Comparison of ENCODE assay signal across 20 cellular contexts in the genomic region with DNA sequence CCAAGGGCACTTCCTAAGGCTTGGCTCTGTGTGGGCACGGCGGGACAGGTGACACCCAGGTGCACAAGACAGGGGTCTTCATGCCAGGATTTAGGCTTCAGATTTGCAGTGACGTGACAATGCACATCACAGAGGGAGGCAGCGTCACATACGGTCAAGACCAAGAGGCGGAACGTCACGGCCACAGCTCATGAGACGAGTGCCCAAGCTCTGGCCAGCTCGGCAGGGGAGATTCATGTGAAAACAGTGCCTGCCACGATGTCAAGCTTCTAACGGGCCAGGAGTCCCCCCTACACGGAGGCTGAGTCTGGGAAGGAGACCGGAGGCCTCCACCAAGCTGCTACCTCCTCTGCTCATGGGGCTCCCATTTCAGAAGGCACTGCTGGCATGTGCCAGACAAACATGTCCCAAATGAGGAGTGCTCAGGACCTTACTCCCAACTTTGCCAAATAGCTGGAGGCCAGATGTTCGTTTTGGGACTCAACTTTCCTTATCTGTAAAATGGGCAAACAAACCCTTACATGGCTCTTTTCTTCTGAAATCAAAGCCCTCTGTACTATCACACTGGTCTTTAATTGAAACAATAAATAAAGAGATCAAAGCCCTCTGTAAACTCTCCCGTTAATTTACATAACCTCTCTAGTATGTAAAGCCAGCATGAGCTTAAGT. TPM values are rescaled to one million over a fixed set of nuclear protein-coding genes. Genes with fewer than 3 reads are reported as not detected.
DNase-seq lines count a peak whose midpoint lies in the region; ATAC-seq, FAIRE-seq and TF ChIP-seq lines count a peak whose summit lies in the region.
"Had no signal": no experiment of that assay in that cellular context is flagged by ENCODE, and none has a peak within 500 bp of the region (broad histone marks: within the 10 kb centered on the region; RNA-seq: fewer than 3 reads in every experiment).

No MANE protein-coding gene starts in this region.

- H4K12ac ChIP-seq in trophoblast cell (ENCODE audit: low read depth, low read length) = no peak overlapping the region

- FAIRE-seq in H1 (lab: Jason Lieb, UNC) = no peak
- FAIRE-seq: A549, GM19239 had no signal

- ATAC-seq in lower lobe of right lung = no peak
- ATAC-seq in aorta (ENCODE audit: low FRiP score) = no peak
- no peak for ATAC-seq in GM21529 (IDR thresholded peaks at IDR 0.05; ENCODE audit: unreplicated experiment)
- ATAC-seq: A549 had no signal

- H2BK12ac ChIP-seq in H1 (ENCODE audit: low read depth, low read length) (no peak overlapping the region), trophoblast cell (ENCODE audit: low read length) (no peak overlapping the region)

- H2BK120ac ChIP-seq in H1 (replicated peaks; ENCODE audit: low read depth, low read length) (no peak overlapping the region), trophoblast cell (ENCODE audit: insufficient read depth, low read length, poor library complexity) (no peak overlapping the region)

- H3K4me3 ChIP-seq in H1 (ENCODE audit: extremely low read depth in 1 of 4, insufficient read depth in 2 of 4, low read depth in 3 of 4, low read length in 4 of 4) (no peak overlapping the region), lower lobe of right lung (no peak overlapping the region), trophoblast cell (ENCODE audit: low read depth, low read length) (peak overlapping the region; percentile 59), aorta (ENCODE audit: low read length in 2 of 2) (no peak overlapping the region), foreskin fibroblast (ENCODE audit: low read depth in 1 of 2, low read length in 2 of 2) (no peak overlapping the region)
- H3K4me3 ChIP-seq: A549 had no signal

- H3K18ac ChIP-seq in H1 (ENCODE audit: extremely low read depth, low read length) = no peak overlapping the region
- peak overlapping the region; percentile 46 for H3K18ac ChIP-seq in trophoblast cell (ENCODE audit: low read length)

- H3K23me2 ChIP-seq in H1 (ENCODE audit: low read depth, low read length) = no peaks in the 10 kb centered on the region

- H2AK5ac ChIP-seq in H1 (ENCODE audit: low read depth, low read length) (no peak overlapping the region), trophoblast cell (ENCODE audit: low read length) (no peak overlapping the region)

- H4K5ac ChIP-seq in H1 (ENCODE audit: insufficient read length, low read depth, low read length) = no peak overlapping the region

- no peak overlapping the region for H2BK20ac ChIP-seq in H1 (ENCODE audit: low read length)

- H3K9ac ChIP-seq in H1 (replicated peaks in 1 of 4; ENCODE audit: extremely low read depth in 1 of 4, low read depth in 3 of 4, low read length in 3 of 4) = no peak overlapping the region
- H3K9ac ChIP-seq in trophoblast cell (ENCODE audit: low read length) = no peak overlapping the region

- TF ChIP-seq POLR2A in H1 (IDR thresholded peaks at IDR 0.05; ENCODE audit: control extremely low read depth in 1 of 2, low read depth in 2 of 2, low read length in 2 of 2) = no peak

- H3K36me3 ChIP-seq in H1 (ENCODE audit: control insufficient read depth in 2 of 4, insufficient read depth in 4 of 4, low read length in 3 of 4) (no peaks in the 10 kb centered on the region), lower lobe of right lung (peaks cover 7% of the 10 kb centered on the region), trophoblast cell (ENCODE audit: control insufficient read depth in 1 of 2, insufficient read depth in 2 of 2, low read length in 2 of 2) (peaks cover 4 to 12% of the 10 kb centered on the region in 2 experiments), aorta (ENCODE audit: control insufficient read depth in 1 of 2, insufficient read depth in 2 of 2, low read length in 1 of 2) (no peaks in the 10 kb centered on the region)
- H3K36me3 ChIP-seq: BE2C had no signal

- H3K27me3 ChIP-seq in H1 (replicated peaks in 1 of 4; ENCODE audit: control insufficient read depth in 3 of 4, extremely low read depth in 1 of 4, insufficient read depth in 3 of 4, low read length in 3 of 4) (no peaks in the 10 kb centered on the region), lower lobe of right lung (ENCODE audit: low read depth) (no peaks in the 10 kb centered on the region), trophoblast cell (ENCODE audit: insufficient read depth, low read length) (no peaks in the 10 kb centered on the region), aorta (ENCODE audit: control insufficient read depth in 1 of 2, insufficient read depth in 2 of 2, low read length in 1 of 2) (no peaks in the 10 kb centered on the region)
- H3K27me3 ChIP-seq: BE2C had no signal

- H2BK5ac ChIP-seq in H1 (ENCODE audit: low read depth, low read length) (no peak overlapping the region), trophoblast cell (ENCODE audit: low read depth, low read length, poor library complexity) (no peak overlapping the region)

- H3K79me1 ChIP-seq in H1 (ENCODE audit: low read depth, low read length) (peaks cover 9% of the 10 kb centered on the region; the same call in 1 of the 2 replicates), trophoblast cell (ENCODE audit: low read length) (peaks cover 2% of the 10 kb centered on the region)

- H4K8ac ChIP-seq in H1 (ENCODE audit: extremely low read depth, insufficient read depth, low read length) (no peak overlapping the region; the same call in 1 of the 2 replicates), trophoblast cell (ENCODE audit: low read depth, low read length) (no peak overlapping the region)

- H4K91ac ChIP-seq in H1 (replicated peaks; ENCODE audit: insufficient read length, low read length) (no peak overlapping the region), trophoblast cell (ENCODE audit: low read depth, low read length) (no peak overlapping the region)

- H3K56ac ChIP-seq in H1 (replicated peaks; ENCODE audit: insufficient read length, low read depth, low read length) = no peak overlapping the region

- CTCF ChIA-PET in H1 (lab: Charles Lee; ENCODE audit: partially characterized antibody) = interaction anchor here (0.7 to 1.3 kb wide), 3 partner anchors 146 to 373 kb away, joined by 3 to 4 read pairs (median 3); no protein-coding TSS in a partner anchor

- TF ChIP-seq EP300 in H1 (IDR thresholded peaks at IDR 0.05; ENCODE audit: borderline replicate concordance in 1 of 2, low read depth in 2 of 2, low read length in 2 of 2) = no peak

- H3K4me1 ChIP-seq in H1 (replicated peaks in 1 of 4; ENCODE audit: control insufficient read depth in 3 of 4, insufficient read depth in 4 of 4, low read length in 3 of 4) (peaks cover 0 to 2% (median under 1%) of the 10 kb centered on the region in 4 experiments; a peak in 3 of 7 replicates), lower lobe of right lung (peaks cover 58% of the 10 kb centered on the region), trophoblast cell (ENCODE audit: control insufficient read depth in 1 of 2, insufficient read depth in 2 of 2, low read length in 2 of 2) (peaks cover 5 to 13% of the 10 kb centered on the region in 2 experiments), aorta (ENCODE audit: control insufficient read depth in 1 of 2, insufficient read depth in 2 of 2, low read length in 2 of 2) (no peaks in the 10 kb centered on the region)
- H3K4me1 ChIP-seq: BE2C had no signal

- H3K79me2 ChIP-seq in H1 (ENCODE audit: control insufficient read depth in 1 of 2, insufficient read depth in 2 of 2, low read length in 2 of 2) = peaks cover 0 to 40% of the 10 kb centered on the region in 2 experiments; a peak in 2 of 4 replicates
- peaks cover 16% of the 10 kb centered on the region for H3K79me2 ChIP-seq in trophoblast cell (ENCODE audit: control insufficient read depth, insufficient read depth, low read length, poor library complexity)

- H3K9me3 ChIP-seq in H1 (ENCODE audit: insufficient read depth in 2 of 2, low read depth in 1 of 2, low read length in 1 of 2) = no peaks in the 10 kb centered on the region
- H3K9me3 ChIP-seq in lower lobe of right lung = no peaks in the 10 kb centered on the region
- no peaks in the 10 kb centered on the region for H3K9me3 ChIP-seq in trophoblast cell (ENCODE audit: insufficient read depth, low read depth, low read length)
- no peaks in the 10 kb centered on the region for H3K9me3 ChIP-seq in aorta (ENCODE audit: control insufficient read depth, low read length)
- H3K9me3 ChIP-seq: A549, BE2C, Caco-2 had no signal

- no peak overlapping the region for H3K14ac ChIP-seq in H1 (ENCODE audit: insufficient read length)
- H3K14ac ChIP-seq in trophoblast cell (ENCODE audit: low read length) = no peak overlapping the region

- peaks cover 13% of the 10 kb centered on the region in 2 experiments for H4K20me1 ChIP-seq in H1 (replicated peaks in 1 of 2; ENCODE audit: control insufficient read depth in 1 of 2, insufficient read depth in 2 of 2, low read length in 2 of 2)

- H3K23ac ChIP-seq in H1 (ENCODE audit: insufficient read length) (no peak overlapping the region), trophoblast cell (ENCODE audit: low read length) (no peak overlapping the region)

- no peak overlapping the region for H2BK15ac ChIP-seq in H1 (ENCODE audit: low read length)

- H3K4ac ChIP-seq in H1 (replicated peaks; ENCODE audit: insufficient read length, low read depth, low read length) (no peak overlapping the region), trophoblast cell (ENCODE audit: low read depth, low read length) (peak overlapping the region; percentile 3)

- POLR2A ChIA-PET in H1 (lab: Charles Lee; ENCODE audit: partially characterized antibody) = no interaction called here

- H2AFZ ChIP-seq in H1 (ENCODE audit: low read length) (no peak overlapping the region), trophoblast cell (ENCODE audit: insufficient read depth, low read length, poor library complexity) (no peak overlapping the region)

- intact Hi-C loops in lower lobe of right lung (cut with DNase I) (no loop called here), aorta (cut with DNase I) (no loop called here)

- H3K27ac ChIP-seq in H1 (ENCODE audit: low read depth, low read length) (no peak overlapping the region), lower lobe of right lung (no peak overlapping the region), trophoblast cell (ENCODE audit: low read depth, low read length) (no peak overlapping the region), aorta (ENCODE audit: low read depth in 1 of 2, low read length in 2 of 2) (no peak overlapping the region)
- H3K27ac ChIP-seq: A549 had no signal

- H3K4me2 ChIP-seq in H1 (ENCODE audit: insufficient read depth in 1 of 2, low read depth in 2 of 2, low read length in 2 of 2) (no peak overlapping the region), trophoblast cell (ENCODE audit: low read length) (no peak overlapping the region)
- H3K4me2 ChIP-seq: A549 had no signal

- no peak for DNase-seq in H1 (ENCODE audit: low read depth in 1 of 2, low spot score in 2 of 2)
- peak; percentile 13 for DNase-seq in lower lobe of right lung
- DNase-seq in trophoblast cell = no peak
- peak; percentile 29 to 68 for DNase-seq in aorta
- DNase-seq in midbrain (lab: John Stamatoyannopoulos, UW) = no peak
- DNase-seq in NCI-H748 treated with DMSO at 0.1 percent for 48 hours (lab: John Stamatoyannopoulos, UW) = no peak
- DNase-seq in foreskin fibroblast = no peak
- DNase-seq: BE2C; Caco-2; CD8-positive, alpha-beta memory T cell; DND-41; GDM1; HCEC 1CT; HFFc6; IMR-90 had no signal

- WGBS in H1 (ENCODE audit: extremely low coverage in 1 of 2, insufficient coverage in 1 of 2, insufficient read length in 1 of 2, insufficient replicate concordance in 2 of 2, low coverage in 1 of 2, low lambda C conversion rate in 2 of 2, missing lambda C conversion rate in 1 of 2), 2 experiments = 92% methylated on average over 16 of the region's 16 CpGs; no CpG with 5 or more reads in 1 of the 2 experiments
- no CpG with 5 or more reads among the region's 16 CpGs for WGBS in trophoblast cell (ENCODE audit: extremely low coverage, insufficient coverage, insufficient read length)
- WGBS in aorta, 2 donors = 87 to 88% methylated on average over 16 of the region's 16 CpGs

- no peak for TF ChIP-seq RAD21 in H1 (IDR thresholded peaks at IDR 0.05 in 1 of 2, conservative IDR thresholded peaks at IDR 0.05 in 1 of 2; ENCODE audit: low read depth in 2 of 2, low read length in 2 of 2)

- TF ChIP-seq CTCF in H1 (IDR thresholded peaks at IDR 0.05; ENCODE audit: control extremely low read depth in 1 of 3, insufficient read depth in 1 of 3, low read depth in 1 of 3, low read length in 3 of 3) = no peak
- TF ChIP-seq CTCF in lower lobe of right lung (IDR thresholded peaks at IDR 0.05) = no peak
- TF ChIP-seq CTCF in foreskin fibroblast (IDR thresholded peaks at IDR 0.05; ENCODE audit: low read depth, low read length) = no peak

RNA-seq across cellular contexts. Expression of a gene that starts 16.6 kb away (rescaled TPM):
- total RNA-seq in H1 (2021; fragmentation: NEBNext Ultra II Directional; extraction: Animal tissue kit (Norgen Biotek cat#: 25700)) = 18.0 and 21.0 TPM in 2 replicates
- 12.9 and 15.4 TPM in 2 replicates for polyA plus RNA-seq in H1 (2011; rRNA removed)
- polyA plus RNA-seq in H1 (2011; cell fraction: cytosol; rRNA removed) = 11.8 TPM
- polyA plus RNA-seq in H1 (2011; cell fraction: nucleus; rRNA removed) = 18.5 TPM
- polyA plus RNA-seq in H1 (2012, experiment 1 of 2) = 13.4 to 15.3 TPM (median 14.9 TPM) in 4 replicates
- polyA plus RNA-seq in H1 (2012, experiment 2 of 2) = 14.5 TPM
- 12.0 TPM for polyA plus RNA-seq in H1 (2013, experiment 1 of 2)
- 12.1 TPM for polyA plus RNA-seq in H1 (2013, experiment 2 of 2)
- 4.8 and 7.2 TPM in 2 replicates for polyA minus RNA-seq in H1 (2011; rRNA and poly(A)+ RNA removed)
- polyA minus RNA-seq in H1 (2011; cell fraction: cytosol; rRNA and poly(A)+ RNA removed) = 7.1 TPM
- 10.7 TPM for polyA minus RNA-seq in H1 (2011; cell fraction: nucleus; rRNA and poly(A)+ RNA removed)
- 39.7 TPM for total RNA-seq in lower lobe of right lung
- polyA plus RNA-seq in trophoblast cell (2013) = 26.9 and 27.6 TPM in 2 replicates
- total RNA-seq in aorta = 10 to 100 TPM; 29.8 to 39.9 TPM
- 10 to 100 TPM; 12.7 to 14.0 TPM for polyA plus RNA-seq in aorta

RNA-seq across cellular contexts. Expression of a gene that starts 42.4 kb away (rescaled TPM):
- not detected in 2 replicates for total RNA-seq in H1 (2021; fragmentation: NEBNext Ultra II Directional; extraction: Animal tissue kit (Norgen Biotek cat#: 25700))
- not detected in 2 replicates for polyA plus RNA-seq in H1 (2011; rRNA removed)
- polyA plus RNA-seq in H1 (2011; cell fraction: cytosol; rRNA removed) = not detected
- polyA plus RNA-seq in H1 (2011; cell fraction: nucleus; rRNA removed) = not detected
- not detected in 4 replicates for polyA plus RNA-seq in H1 (2012, experiment 1 of 2)
- not detected for polyA plus RNA-seq in H1 (2012, experiment 2 of 2)
- not detected for polyA plus RNA-seq in H1 (2013, experiment 1 of 2)
- polyA plus RNA-seq in H1 (2013, experiment 2 of 2) = not detected
- polyA minus RNA-seq in H1 (2011; rRNA and poly(A)+ RNA removed) = not detected in 2 replicates
- polyA minus RNA-seq in H1 (2011; cell fraction: cytosol; rRNA and poly(A)+ RNA removed) = not detected
- polyA minus RNA-seq in H1 (2011; cell fraction: nucleus; rRNA and poly(A)+ RNA removed) = not detected
- 3.5 TPM for total RNA-seq in lower lobe of right lung
- 0.01 TPM in 1 of 2 replicates, not detected in the other for polyA plus RNA-seq in trophoblast cell (2013)
- total RNA-seq in aorta = 1 to 10 TPM in 1 of 2 donors, under 1 TPM in 1; 0.58 to 1.7 TPM
- polyA plus RNA-seq in aorta = under 1 TPM in 1 of 2 donors, not detected in 1; 0.67 TPM
- total RNA-seq: Caco-2, H4, HFFc6, IMR-90 had no signal
- polyA plus RNA-seq: A549, AG04450, IMR-90 had no signal

RNA-seq across cellular contexts. Expression of a gene that starts 58.7 kb away (rescaled TPM):
- total RNA-seq in H1 (2021; fragmentation: NEBNext Ultra II Directional; extraction: Animal tissue kit (Norgen Biotek cat#: 25700)) = not detected in 2 replicates
- 0.20 TPM in 1 of 2 replicates, not detected in the other for polyA plus RNA-seq in H1 (2011; rRNA removed)
- not detected for polyA plus RNA-seq in H1 (2011; cell fraction: cytosol; rRNA removed)
- 0.31 TPM for polyA plus RNA-seq in H1 (2011; cell fraction: nucleus; rRNA removed)
- polyA plus RNA-seq in H1 (2012, experiment 1 of 2) = 0.11 to 0.42 TPM in 2 of 4 replicates, not detected in the others
- polyA plus RNA-seq in H1 (2012, experiment 2 of 2) = not detected
- not detected for polyA plus RNA-seq in H1 (2013, experiment 1 of 2)
- 0.22 TPM for polyA plus RNA-seq in H1 (2013, experiment 2 of 2)
- 0.13 TPM in 1 of 2 replicates, not detected in the other for polyA minus RNA-seq in H1 (2011; rRNA and poly(A)+ RNA removed)
- not detected for polyA minus RNA-seq in H1 (2011; cell fraction: cytosol; rRNA and poly(A)+ RNA removed)
- polyA minus RNA-seq in H1 (2011; cell fraction: nucleus; rRNA and poly(A)+ RNA removed) = 0.70 TPM
- 1.3 TPM for total RNA-seq in lower lobe of right lung
- polyA plus RNA-seq in trophoblast cell (2013) = not detected in 2 replicates
- 1 to 10 TPM in 1 of 2 donors, not detected in 1; 1.8 TPM for total RNA-seq in aorta
- polyA plus RNA-seq in aorta = 1 to 10 TPM; 2.5 to 9.5 TPM
- total RNA-seq: Caco-2; CD8-positive, alpha-beta memory T cell; H4 had no signal
- polyA plus RNA-seq: A549; CD8-positive, alpha-beta memory T cell; IMR-90 had no signal

Comparison
In these comparisons a context has a peak if more than half of its experiments do, and no peak if none do; other contexts are left out.
1. DNase-seq: peak in lower lobe of right lung (single experiment) and aorta (2 of 2); none in H1 (0 of 2), trophoblast cell (0 of 2), midbrain (single experiment), NCI-H748 treated with DMSO at 0.1 percent for 48 hours (single experiment) and foreskin fibroblast (0 of 2).